In the genomic region with DNA sequence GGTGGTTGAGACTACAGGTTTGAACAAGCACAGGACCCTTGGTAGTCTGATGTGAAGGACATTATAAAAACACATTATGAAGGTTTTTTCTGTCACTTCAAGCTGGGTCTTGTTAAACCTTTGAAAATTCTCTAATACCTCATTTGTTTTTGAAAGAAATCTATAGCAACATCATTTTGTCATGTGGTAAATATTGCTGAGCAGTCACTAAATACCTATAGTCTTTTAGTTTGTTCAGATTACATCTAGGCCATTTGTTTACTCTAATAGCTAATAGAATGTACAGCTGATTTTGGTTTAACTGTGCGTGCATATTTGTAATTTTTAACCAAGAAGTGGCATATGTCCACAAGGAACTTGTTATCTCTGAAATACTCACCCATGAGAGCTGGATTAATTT, we compare ENCODE assay signal across 11 cellular contexts. TPM values are rescaled to one million over a fixed set of nuclear protein-coding genes. Genes with fewer than 3 reads are reported as not detected.
DNase-seq lines count a peak whose midpoint lies in the region; ATAC-seq, FAIRE-seq and TF ChIP-seq lines count a peak whose summit lies in the region.
"Had no signal": no experiment of that assay in that cellular context is flagged by ENCODE, and none has a peak within 500 bp of the region (broad histone marks: within the 10 kb centered on the region; RNA-seq: fewer than 3 reads in every experiment).

No MANE protein-coding gene starts in this region.

- H2AFZ ChIP-seq in HepG2 (ENCODE audit: low read length): no peak overlapping the region

- WGBS in HepG2 (ENCODE audit: low lambda C conversion rate): 20% methylated on average over 1 of the region's 1 CpG
- WGBS in suprapubic skin: 46% methylated on average over 1 of the region's 1 CpG

- H3K9me3 Mint-ChIP-seq in activated naive CD4-positive, alpha-beta T cell treated with anti-CD3 and anti-CD28 coated beads, Interleukin-2, amount 10 ng/mL, durations not matched to agents 7 days and 5 days: no peaks in the 10 kb centered on the region
- peaks cover 4% of the 10 kb centered on the region for H3K9me3 Mint-ChIP-seq in activated T-helper 17 cell treated with anti-CD3 and anti-CD28 coated beads, Interleukin-2, amount 50 U/mL, for 72 hours

- FAIRE-seq in HepG2 (lab: Jason Lieb, UNC): no peak

- H3K9me3 ChIP-seq in HepG2 (ENCODE audit: low read length) (no peaks in the 10 kb centered on the region), suprapubic skin (no peaks in the 10 kb centered on the region)

- no peak for ATAC-seq in activated T-helper 17 cell treated with anti-CD3 and anti-CD28 coated beads, Interleukin-2, amount 50 U/mL, for 72 hours (replicated peaks)
- ATAC-seq in HepG2 (no peak), HG03025 (IDR thresholded peaks at IDR 0.05; ENCODE audit: low FRiP score, unreplicated experiment) (no peak)

- TF ChIP-seq RAD21 in HepG2 (CRISPR knock-in tag; IDR thresholded peaks at IDR 0.05): no peak

- POLR2A ChIA-PET in HepG2 (lab: Yijun Ruan, JAX): no interaction called here

- peaks cover 8% of the 10 kb centered on the region for H3K27me3 Mint-ChIP-seq in activated naive CD4-positive, alpha-beta T cell treated with anti-CD3 and anti-CD28 coated beads, Interleukin-2, amount 10 ng/mL, durations not matched to agents 7 days and 5 days
- H3K27me3 Mint-ChIP-seq in activated T-helper 17 cell treated with anti-CD3 and anti-CD28 coated beads, Interleukin-2, amount 50 U/mL, for 72 hours: no peaks in the 10 kb centered on the region

- H3K27me3 ChIP-seq in HepG2 (ENCODE audit: control insufficient read depth in 1 of 2, insufficient read depth in 2 of 2, low read length in 2 of 2): no peaks in the 10 kb centered on the region; a peak in 1 of 5 replicates
- H3K27me3 ChIP-seq in suprapubic skin: no peaks in the 10 kb centered on the region

- H3K9ac ChIP-seq in HepG2 (ENCODE audit: insufficient read depth, low read depth, low read length): peak overlapping the region; percentile 82; the same call in 1 of the 2 replicates

- TF ChIP-seq EP300 in HepG2 (IDR thresholded peaks at IDR 0.05; ENCODE audit: low read depth in 2 of 2, low read length in 2 of 2) (no peak), HepG2 (CRISPR knock-in tag; IDR thresholded peaks at IDR 0.05; ENCODE audit: borderline replicate concordance) (no peak), suprapubic skin (IDR thresholded peaks at IDR 0.05) (no peak)

- H4K20me1 ChIP-seq in HepG2 (ENCODE audit: insufficient read depth, low read length): peaks cover 38% of the 10 kb centered on the region

- peak overlapping the region; percentile 77 for H3K27ac ChIP-seq in HepG2 (ENCODE audit: extremely low read length, insufficient read depth, low read length)
- no peak overlapping the region for H3K27ac ChIP-seq in suprapubic skin

- peaks cover 66% of the 10 kb centered on the region for H3K79me2 ChIP-seq in HepG2 (ENCODE audit: insufficient read depth, low read length)

- TF ChIP-seq CTCF in HepG2 (CRISPR knock-in tag; IDR thresholded peaks at IDR 0.05) (no peak), suprapubic skin (IDR thresholded peaks at IDR 0.05) (no peak)

- H3K4me1 ChIP-seq in HepG2 (ENCODE audit: insufficient read depth, low read length) (peaks cover 55% of the 10 kb centered on the region), suprapubic skin (peaks cover 61% of the 10 kb centered on the region)

- H3K4me3 ChIP-seq in HepG2 (replicated peaks in 1 of 3; ENCODE audit: insufficient read depth in 1 of 3, low read depth in 2 of 3, low read length in 3 of 3) (peak overlapping the region in 2 of 3 experiments; percentile 81 to 82; a peak in 2 of 6 replicates), suprapubic skin (peak overlapping the region; percentile 98)

- peak overlapping the region; percentile 11 for H3K4me3 Mint-ChIP-seq in activated naive CD4-positive, alpha-beta T cell treated with anti-CD3 and anti-CD28 coated beads, Interleukin-2, amount 10 ng/mL, durations not matched to agents 7 days and 5 days
- H3K4me3 Mint-ChIP-seq in activated T-helper 17 cell treated with anti-CD3 and anti-CD28 coated beads, Interleukin-2, amount 50 U/mL, for 72 hours: peak overlapping the region; percentile 92

- intact Hi-C loops in HepG2 (cut with micrococcal nuclease; ENCODE audit: unreplicated experiment): no loop called here

- no peak overlapping the region for H3K27ac Mint-ChIP-seq in activated naive CD4-positive, alpha-beta T cell treated with anti-CD3 and anti-CD28 coated beads, Interleukin-2, amount 10 ng/mL, durations not matched to agents 7 days and 5 days
- peak overlapping the region; percentile 57 for H3K27ac Mint-ChIP-seq in activated T-helper 17 cell treated with anti-CD3 and anti-CD28 coated beads, Interleukin-2, amount 50 U/mL, for 72 hours

- peaks cover 23% of the 10 kb centered on the region for H3K36me3 Mint-ChIP-seq in activated naive CD4-positive, alpha-beta T cell treated with anti-CD3 and anti-CD28 coated beads, Interleukin-2, amount 10 ng/mL, durations not matched to agents 7 days and 5 days
- peaks cover 21% of the 10 kb centered on the region for H3K36me3 Mint-ChIP-seq in activated T-helper 17 cell treated with anti-CD3 and anti-CD28 coated beads, Interleukin-2, amount 50 U/mL, for 72 hours (ENCODE audit: low read depth)

- peaks cover 50% of the 10 kb centered on the region for H3K4me1 Mint-ChIP-seq in activated naive CD4-positive, alpha-beta T cell treated with anti-CD3 and anti-CD28 coated beads, Interleukin-2, amount 10 ng/mL, durations not matched to agents 7 days and 5 days
- peaks cover 44% of the 10 kb centered on the region for H3K4me1 Mint-ChIP-seq in activated T-helper 17 cell treated with anti-CD3 and anti-CD28 coated beads, Interleukin-2, amount 50 U/mL, for 72 hours

- DNase-seq in activated naive CD4-positive, alpha-beta T cell treated with anti-CD3 and anti-CD28 coated beads, Interleukin-2, amount 10 ng/mL, durations not matched to agents 7 days and 5 days: no peak
- DNase-seq in activated naive CD4-positive, alpha-beta T cell treated with anti-CD3 and anti-CD28 coated beads, Interleukin-2, amount 50 U/mL, for 16 hours: no peak
- DNase-seq in HepG2 (ENCODE audit: low spot score) (no peak), suprapubic skin (ENCODE audit: low spot score in 2 of 2) (no peak), DMS53 (lab: John Stamatoyannopoulos, UW) (no peak)
- DNase-seq in stimulated activated naive CD4-positive, alpha-beta T cell treated with Interleukin-2 at 50 U/mL for 16 hours (lab: John Stamatoyannopoulos, UW): no peak
- DNase-seq: activated CD4-positive, alpha-beta T cell treated with anti-CD3 and anti-CD28 coated beads, Interleukin-2, amount 50 U/mL, for 4 hours; effector CD8-positive, alpha-beta T cell; KBM-7 had no signal

- in situ Hi-C loops in HepG2 (cut with HindIII; ENCODE audit: extremely low pct_ligation_motif_present, low pct_unique_long_range_greater_than_20kb): no loop called here

- BruUV-seq in HepG2 (replicated peaks; lab: Mats Ljungman, UMichigan): TSS peak; percentile 38

- H3K4me2 ChIP-seq in HepG2 (ENCODE audit: low read depth, low read length): peak overlapping the region; percentile 83

- CTCF ChIA-PET in activated naive CD4-positive, alpha-beta T cell treated with anti-CD3 and anti-CD28 coated beads, Interleukin-2, amount 10 ng/mL, durations not matched to agents 7 days and 5 days (lab: Charles Lee): interaction anchor here (0.9 to 1.6 kb wide), 2 partner anchors 17 to 80 kb away, joined by 3 to 4 read pairs; no protein-coding TSS in a partner anchor
- CTCF ChIA-PET in HepG2 (lab: Yijun Ruan, JAX; ENCODE audit: low intra/inter-chr PET ratio, low total read pairs): no interaction called here

- H3K36me3 ChIP-seq in HepG2 (replicated peaks in 1 of 2; ENCODE audit: control insufficient read depth in 1 of 2, insufficient read depth in 2 of 2, low read length in 2 of 2) (no peaks in the 10 kb centered on the region), suprapubic skin (no peaks in the 10 kb centered on the region)

- no peak for TF ChIP-seq POLR2A in HepG2 (IDR thresholded peaks at IDR 0.05; ENCODE audit: insufficient read depth in 1 of 2, low read depth in 2 of 2, low read length in 2 of 2)
- no peak for TF ChIP-seq POLR2A in suprapubic skin (IDR thresholded peaks at IDR 0.05)

TF ChIP-seq in HepG2, 621 proteins besides CTCF, POLR2A, EP300 and RAD21 (continues in another document):
- no peak for TF ChIP-seq ZMYM3 (CRISPR knock-in tag; IDR thresholded peaks at IDR 0.05)

RNA-seq across cellular contexts. Expression of gene PPM1A, which starts 2.9 kb away (rescaled TPM):
- 10 to 100 TPM; 39.1 to 44.4 TPM for total RNA-seq in activated T-helper 17 cell treated with anti-CD3 and anti-CD28 coated beads, Interleukin-2, amount 50 U/mL, for 72 hours
- total RNA-seq in HepG2 (2016; rRNA removed; fragmentation: Illumina TruSeq; extraction: Trizol) (29.8 and 37.6 TPM in 2 replicates), suprapubic skin (10 to 100 TPM; 29.7 to 58.4 (median 43.5) TPM)
- total RNA-seq in HepG2 (2016; cell fraction: cytosol; rRNA removed; fragmentation: Illumina TruSeq; extraction: Trizol; ENCODE audit: low read depth): 12.6 and 12.8 TPM in 2 replicates
- 27.0 and 34.6 TPM in 2 replicates for total RNA-seq in HepG2 (2016; cell fraction: insoluble cytoplasmic fraction; rRNA removed; fragmentation: Illumina TruSeq; extraction: Trizol)
- 36.5 and 40.3 TPM in 2 replicates for total RNA-seq in HepG2 (2016; cell fraction: membrane; rRNA removed; fragmentation: Illumina TruSeq; extraction: Trizol)
- 23.7 and 28.3 TPM in 2 replicates for total RNA-seq in HepG2 (2016; cell fraction: nucleus; rRNA removed; fragmentation: Illumina TruSeq; extraction: Trizol)
- polyA plus RNA-seq in HepG2 (2011; rRNA removed): 20.4 and 23.3 TPM in 2 replicates
- 6.8 and 14.1 TPM in 2 replicates for polyA plus RNA-seq in HepG2 (2011; cell fraction: cytosol; rRNA removed)
- 13.7 and 18.0 TPM in 2 replicates for polyA plus RNA-seq in HepG2 (2011; cell fraction: nucleus; rRNA removed)
- polyA plus RNA-seq in HepG2 (2012): 29.6 and 41.4 TPM in 2 replicates
- 9.4 and 10.8 TPM in 2 replicates for polyA plus RNA-seq in HepG2 (2016; cell fraction: cytosol; fragmentation: Illumina TruSeq; extraction: Trizol; ENCODE audit: low read depth)
- polyA plus RNA-seq in HepG2 (2016; cell fraction: insoluble cytoplasmic fraction; fragmentation: Illumina TruSeq; extraction: Trizol; ENCODE audit: low read depth): 30.9 and 34.7 TPM in 2 replicates
- 23.2 and 25.1 TPM in 2 replicates for polyA plus RNA-seq in HepG2 (2016; cell fraction: membrane; fragmentation: Illumina TruSeq; extraction: Trizol; ENCODE audit: low read depth)
- polyA plus RNA-seq in HepG2 (2016; cell fraction: nucleus; fragmentation: Illumina TruSeq; extraction: Trizol; ENCODE audit: insufficient read depth, low read depth): 42.0 and 44.4 TPM in 2 replicates
- polyA minus RNA-seq in HepG2 (2011; rRNA and poly(A)+ RNA removed; ENCODE audit: low replicate concordance): 36.9 and 46.4 TPM in 2 replicates
- 25.6 and 32.2 TPM in 2 replicates for polyA minus RNA-seq in HepG2 (2011; cell fraction: cytosol; rRNA and poly(A)+ RNA removed)
- polyA minus RNA-seq in HepG2 (2011; cell fraction: nucleus; rRNA and poly(A)+ RNA removed): 49.9 and 56.8 TPM in 2 replicates
